Comparison of ENCODE assay signal across 24 cellular contexts in the genomic region with DNA sequence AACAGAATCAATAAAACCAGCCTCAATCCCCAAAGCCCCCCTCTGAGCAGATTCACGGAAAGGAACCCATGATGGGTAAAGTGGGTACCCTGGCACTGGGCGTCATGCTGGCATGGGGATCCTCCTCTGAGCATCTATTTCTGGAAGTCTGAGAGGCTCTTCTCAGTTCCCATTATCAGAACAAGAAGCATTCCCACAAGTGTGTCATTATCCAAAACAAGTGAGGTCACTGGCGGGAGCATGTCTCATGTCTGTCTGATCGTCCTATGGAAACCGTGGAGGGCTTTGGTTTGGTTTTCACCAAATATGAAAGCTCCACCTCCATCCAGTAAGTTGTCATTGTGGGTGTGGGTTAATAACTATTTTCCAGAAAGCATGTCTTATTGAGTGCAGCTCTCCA.
DNase-seq lines count a peak whose midpoint lies in the region; ATAC-seq and TF ChIP-seq lines count a peak whose summit lies in the region.
"Had no signal": no experiment of that assay in that cellular context is flagged by ENCODE, and none has a peak within 500 bp of the region (broad histone marks: within the 10 kb centered on the region; RNA-seq: fewer than 3 reads in every experiment).

No MANE protein-coding gene starts in this region.

- no peak for ATAC-seq in upper lobe of left lung (ENCODE audit: low FRiP score in 2 of 2)
- no peak for ATAC-seq in activated CD8-positive, alpha-beta memory T cell treated with anti-CD3 and anti-CD28 coated beads, Interleukin-2, amount 10 ng/mL, durations not matched to agents 7 days and 5 days
- ATAC-seq: lower lobe of right lung; stimulated activated naive B cell treated with anti-CD40 and anti-IgM and Interleukin-4, amounts not matched to agents 10 μg/mL and 1 μg/mL and 100 μg/mL, for 72 hours had no signal

- no peaks in the 10 kb centered on the region for H3K4me1 ChIP-seq in upper lobe of left lung
- H3K4me1 ChIP-seq: lower lobe of right lung, Peyer's patch had no signal

- H3K27me3 Mint-ChIP-seq in Calu3 (ENCODE audit: unreplicated experiment): no peaks in the 10 kb centered on the region
- no peaks in the 10 kb centered on the region for H3K27me3 Mint-ChIP-seq in activated CD8-positive, alpha-beta memory T cell treated with anti-CD3 and anti-CD28 coated beads, Interleukin-2, amount 10 ng/mL, durations not matched to agents 7 days and 5 days
- H3K27me3 Mint-ChIP-seq: activated CD4-positive, alpha-beta memory T cell treated with anti-CD3 and anti-CD28 coated beads, Interleukin-2, amount 10 ng/mL, durations not matched to agents 7 days and 5 days; stimulated activated naive B cell treated with anti-CD40 and anti-IgM and Interleukin-4, amounts not matched to agents 10 μg/mL and 1 μg/mL and 100 μg/mL, for 72 hours had no signal

- 79 to 94% methylated on average over 5 of the region's 5 CpGs for WGBS in upper lobe of left lung, 2 donors

- peaks cover 6% of the 10 kb centered on the region for H3K9me3 Mint-ChIP-seq in Calu3 (ENCODE audit: low read depth, unreplicated experiment)
- peaks cover 2% of the 10 kb centered on the region for H3K9me3 Mint-ChIP-seq in activated CD8-positive, alpha-beta memory T cell treated with anti-CD3 and anti-CD28 coated beads, Interleukin-2, amount 10 ng/mL, durations not matched to agents 7 days and 5 days (ENCODE audit: low read depth)

- peaks cover 51% of the 10 kb centered on the region for H3K4me1 Mint-ChIP-seq in Calu3 (ENCODE audit: low read depth, unreplicated experiment)
- H3K4me1 Mint-ChIP-seq in activated CD8-positive, alpha-beta memory T cell treated with anti-CD3 and anti-CD28 coated beads, Interleukin-2, amount 10 ng/mL, durations not matched to agents 7 days and 5 days: peaks cover 6% of the 10 kb centered on the region
- H3K4me1 Mint-ChIP-seq: immature natural killer cell; stimulated activated naive B cell treated with anti-CD40 and anti-IgM and Interleukin-4, amounts not matched to agents 10 μg/mL and 1 μg/mL and 100 μg/mL, for 72 hours had no signal

- H3K27ac ChIP-seq in upper lobe of left lung: no peak overlapping the region
- H3K27ac ChIP-seq: cardiac muscle cell, HL-60, lower lobe of right lung, Peyer's patch, vagina had no signal

- intact Hi-C loops in Calu3 (cut with micrococcal nuclease; ENCODE audit: unreplicated experiment): loop anchor here (1.0 to 2.0 kb wide), 3 partner anchors 10 to 43 kb away; no protein-coding TSS in a partner anchor

- H3K36me3 ChIP-seq in upper lobe of left lung: peaks cover 0 to 6% (median 0%) of the 10 kb centered on the region in 4 donors

- no peak for TF ChIP-seq CTCF in Calu3 (IDR thresholded peaks at IDR 0.05; ENCODE audit: unreplicated experiment)
- TF ChIP-seq CTCF in upper lobe of left lung (IDR thresholded peaks at IDR 0.05): no peak

- BruUV-seq in Calu3 (replicated peaks; lab: Mats Ljungman, UMichigan): no TSS peak

- TF ChIP-seq EP300 in upper lobe of left lung (IDR thresholded peaks at IDR 0.05): no peak

- H3K4me3 Mint-ChIP-seq in Calu3 (ENCODE audit: low read depth, unreplicated experiment): peak overlapping the region; percentile 50
- no peak overlapping the region for H3K4me3 Mint-ChIP-seq in activated CD8-positive, alpha-beta memory T cell treated with anti-CD3 and anti-CD28 coated beads, Interleukin-2, amount 10 ng/mL, durations not matched to agents 7 days and 5 days
- H3K4me3 Mint-ChIP-seq: activated CD4-positive, alpha-beta memory T cell treated with anti-CD3 and anti-CD28 coated beads, Interleukin-2, amount 10 ng/mL, durations not matched to agents 7 days and 5 days; immature natural killer cell; stimulated activated naive B cell treated with anti-CD40 and anti-IgM and Interleukin-4, amounts not matched to agents 10 μg/mL and 1 μg/mL and 100 μg/mL, for 72 hours had no signal

- no peak for TF ChIP-seq POLR2A in upper lobe of left lung (IDR thresholded peaks at IDR 0.05)

- H3K4me3 ChIP-seq in upper lobe of left lung: no peak overlapping the region
- H3K4me3 ChIP-seq: cardiac muscle cell, lower lobe of right lung, Peyer's patch, vagina had no signal

- peaks cover 0 to 4% (median 0%) of the 10 kb centered on the region in 4 donors for H3K9me3 ChIP-seq in upper lobe of left lung
- H3K9me3 ChIP-seq: lower lobe of right lung, vagina had no signal

- H3K36me3 Mint-ChIP-seq in Calu3 (ENCODE audit: insufficient read depth, unreplicated experiment): peaks cover 32% of the 10 kb centered on the region
- peaks cover 16% of the 10 kb centered on the region for H3K36me3 Mint-ChIP-seq in activated CD8-positive, alpha-beta memory T cell treated with anti-CD3 and anti-CD28 coated beads, Interleukin-2, amount 10 ng/mL, durations not matched to agents 7 days and 5 days

- DNase-seq in Calu3 (no peak), HT1080 (ENCODE audit: low read depth) (peak; percentile 27), SW480 (ENCODE audit: low spot score) (peak; percentile 6), iris pigment epithelial cell (ENCODE audit: low read depth) (peak; percentile 15), upper lobe of left lung (no peak), DMS79 treated with DMSO at 0.1 percent for 48 hours (lab: John Stamatoyannopoulos, UW) (no peak)
- DNase-seq in activated CD8-positive, alpha-beta memory T cell treated with anti-CD3 and anti-CD28 coated beads, Interleukin-2, amount 10 ng/mL, durations not matched to agents 7 days and 5 days: no peak
- DNase-seq: activated CD4-positive, alpha-beta memory T cell treated with anti-CD3 and anti-CD28 coated beads, Interleukin-2, amount 10 ng/mL, durations not matched to agents 7 days and 5 days; activated CD4-positive, CD25-positive, alpha-beta regulatory T cell; DND-41; GOT3; immature natural killer cell; lower lobe of right lung; NCI-H1417; NCI-H2081 treated with DMSO at 0.1 percent for 48 hours; NCI-H524; NK-92 treated with Interleukin-12 subunit alpha and Interleukin-12 subunit beta, amount 100 ng/mL, for 24 hours; Peyer's patch; stimulated activated CD4-positive, alpha-beta T cell treated with anti-CD3 and anti-CD28 coated beads, Interleukin-2, amount 100 ng/mL, for 48 hours; stimulated activated naive B cell treated with anti-CD40 and anti-IgM and Interleukin-4, amounts not matched to agents 10 μg/mL and 1 μg/mL and 100 μg/mL, for 72 hours; T1000 had no signal

- H3K27me3 ChIP-seq in upper lobe of left lung: no peaks in the 10 kb centered on the region
- H3K27me3 ChIP-seq: cardiac muscle cell, Peyer's patch, vagina had no signal

- peak overlapping the region; percentile 99 for H3K27ac Mint-ChIP-seq in Calu3 (ENCODE audit: unreplicated experiment)
- no peak overlapping the region for H3K27ac Mint-ChIP-seq in activated CD8-positive, alpha-beta memory T cell treated with anti-CD3 and anti-CD28 coated beads, Interleukin-2, amount 10 ng/mL, durations not matched to agents 7 days and 5 days
- H3K27ac Mint-ChIP-seq: activated CD4-positive, alpha-beta memory T cell treated with anti-CD3 and anti-CD28 coated beads, Interleukin-2, amount 10 ng/mL, durations not matched to agents 7 days and 5 days; immature natural killer cell; stimulated activated naive B cell treated with anti-CD40 and anti-IgM and Interleukin-4, amounts not matched to agents 10 μg/mL and 1 μg/mL and 100 μg/mL, for 72 hours had no signal

- CTCF ChIA-PET in Calu3 (lab: Charles Lee): interaction anchor here (1.2 kb wide), 1 partner anchor 11 kb away, joined by 3 read pairs; no protein-coding TSS in a partner anchor
- CTCF ChIA-PET in activated CD8-positive, alpha-beta memory T cell treated with anti-CD3 and anti-CD28 coated beads, Interleukin-2, amount 10 ng/mL, durations not matched to agents 7 days and 5 days (lab: Charles Lee): interaction anchor here (0.7 kb wide), 1 partner anchor 32 kb away, joined by 3 read pairs; no protein-coding TSS in a partner anchor

Comparison
In these comparisons a context has a peak if more than half of its experiments do, and no peak if none do; other contexts are left out.
1. DNase-seq: peak in HT1080 (single experiment), SW480 (single experiment) and iris pigment epithelial cell (single experiment); none in Calu3 (single experiment), upper lobe of left lung (0 of 2), activated CD8-positive, alpha-beta memory T cell treated with anti-CD3 and anti-CD28 coated beads, Interleukin-2, amount 10 ng/mL, durations not matched to agents 7 days and 5 days (single experiment) and DMS79 treated with DMSO at 0.1 percent for 48 hours (single experiment).